Comparison of ENCODE assay signal across 10 cellular contexts in the genomic region with DNA sequence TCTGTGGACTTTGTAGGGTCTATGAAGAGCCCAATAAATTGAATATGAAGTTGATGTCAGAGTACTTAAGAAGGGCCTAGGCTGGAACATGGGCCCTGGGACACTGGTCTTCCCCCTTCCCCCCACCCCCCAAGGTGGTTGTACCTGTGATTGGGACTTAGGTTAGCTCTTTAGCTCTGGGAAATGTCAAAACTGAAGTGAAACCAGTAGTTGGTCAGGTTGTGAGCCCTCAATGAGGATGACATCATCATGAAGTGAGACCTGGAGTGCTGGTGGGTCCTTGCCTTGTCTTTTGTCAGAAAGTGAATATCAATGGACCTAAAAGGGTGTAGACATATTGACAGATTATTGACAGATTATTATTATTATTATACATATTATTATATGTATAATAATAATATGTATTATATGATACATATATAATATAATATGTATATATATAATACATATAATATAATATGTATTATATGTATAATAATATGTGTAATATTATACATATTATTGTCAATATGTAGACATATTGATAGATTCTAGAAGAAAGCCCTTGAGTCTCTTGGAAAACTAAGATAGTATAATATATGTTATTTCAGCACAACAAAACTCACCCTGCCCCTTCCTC. TPM values are rescaled to one million over a fixed set of nuclear protein-coding genes. Genes with fewer than 3 reads are reported as not detected.
DNase-seq lines count a peak whose midpoint lies in the region; ATAC-seq and TF ChIP-seq lines count a peak whose summit lies in the region.
"Had no signal": no experiment of that assay in that cellular context is flagged by ENCODE, and none has a peak within 500 bp of the region (broad histone marks: within the 10 kb centered on the region; RNA-seq: fewer than 3 reads in every experiment).

No MANE protein-coding gene starts in this region.

- H3K27ac ChIP-seq in suprapubic skin, result no peak overlapping the region
- H3K27ac ChIP-seq: transverse colon had no signal

- H3K4me1 Mint-ChIP-seq in activated naive CD8-positive, alpha-beta T cell treated with anti-CD3 and anti-CD28 coated beads for 36 hours, result peaks cover 48% of the 10 kb centered on the region

- H3K36me3 Mint-ChIP-seq in activated naive CD8-positive, alpha-beta T cell treated with anti-CD3 and anti-CD28 coated beads for 36 hours, result peaks cover 45% of the 10 kb centered on the region

- H3K9me3 ChIP-seq in suprapubic skin, result no peaks in the 10 kb centered on the region
- H3K9me3 ChIP-seq: transverse colon had no signal

- H3K4me3 ChIP-seq in suprapubic skin, result no peak overlapping the region
- H3K4me3 ChIP-seq: transverse colon had no signal

- H3K4me1 ChIP-seq in suprapubic skin, result peaks cover 37% of the 10 kb centered on the region

- peak overlapping the region; percentile 34 for H3K27ac Mint-ChIP-seq in activated naive CD8-positive, alpha-beta T cell treated with anti-CD3 and anti-CD28 coated beads for 36 hours

- H3K27me3 Mint-ChIP-seq in activated naive CD8-positive, alpha-beta T cell treated with anti-CD3 and anti-CD28 coated beads for 36 hours, result no peaks in the 10 kb centered on the region

- peaks cover 9% of the 10 kb centered on the region for H3K36me3 ChIP-seq in suprapubic skin
- H3K36me3 ChIP-seq: transverse colon had no signal

- no peak for TF ChIP-seq EP300 in suprapubic skin (IDR thresholded peaks at IDR 0.05)

- no peak for TF ChIP-seq CTCF in suprapubic skin (IDR thresholded peaks at IDR 0.05)

- no peaks in the 10 kb centered on the region for H3K27me3 ChIP-seq in suprapubic skin
- H3K27me3 ChIP-seq: transverse colon had no signal

- H3K4me3 Mint-ChIP-seq in activated naive CD8-positive, alpha-beta T cell treated with anti-CD3 and anti-CD28 coated beads for 36 hours, result peak overlapping the region; percentile 50

- TF ChIP-seq POLR2A in suprapubic skin (IDR thresholded peaks at IDR 0.05), result no peak

- DNase-seq in activated naive CD8-positive, alpha-beta T cell treated with anti-CD3 and anti-CD28 coated beads for 36 hours, result peak; percentile 31
- DNase-seq in DMS114 treated with DMSO at 0.1 percent for 48 hours (lab: John Stamatoyannopoulos, UW; ENCODE audit: unreplicated experiment) (no peak), SHP77 treated with DMSO at 0.1 percent for 48 hours (lab: John Stamatoyannopoulos, UW) (no peak), suprapubic skin (ENCODE audit: low spot score in 2 of 2) (no peak)
- DNase-seq: cortex of kidney, NCI-H2029 treated with DMSO at 0.1 percent for 48 hours, transverse colon had no signal

- no peaks in the 10 kb centered on the region for H3K9me3 Mint-ChIP-seq in activated naive CD8-positive, alpha-beta T cell treated with anti-CD3 and anti-CD28 coated beads for 36 hours

- ATAC-seq in GM18861 (IDR thresholded peaks at IDR 0.05; ENCODE audit: unreplicated experiment), result peak; percentile 79
- ATAC-seq in GM21367 (IDR thresholded peaks at IDR 0.05; ENCODE audit: unreplicated experiment), result peak; percentile 75
- ATAC-seq in HG03139 (IDR thresholded peaks at IDR 0.05; ENCODE audit: unreplicated experiment), result peak; percentile 76

RNA-seq across cellular contexts. Expression of a gene that starts 5.4 kb away (rescaled TPM):
- 10 to 100 TPM; 24.3 to 25.1 TPM for total RNA-seq in activated naive CD8-positive, alpha-beta T cell treated with anti-CD3 and anti-CD28 coated beads for 36 hours
- 10 to 100 TPM in 3 of 4 donors, 1 to 10 TPM in 1; 9.4 to 17.3 (median 12.5) TPM for total RNA-seq in suprapubic skin

RNA-seq across cellular contexts. Expression of a gene that starts 35.1 kb away (rescaled TPM):
- not detected for total RNA-seq in activated naive CD8-positive, alpha-beta T cell treated with anti-CD3 and anti-CD28 coated beads for 36 hours
- total RNA-seq in suprapubic skin, result 1 to 10 TPM; 1.4 to 5.8 (median 5.0) TPM
